ENCODE assay signal across 16 cellular contexts in genomic region chr12:116130431-116130830, GRCh38.
DNase-seq lines count a peak whose midpoint lies in the region; ATAC-seq and TF ChIP-seq lines count a peak whose summit lies in the region.
"Had no signal": no experiment of that assay in that cellular context is flagged by ENCODE, and none has a peak within 500 bp of the region (broad histone marks: within the 10 kb centered on the region; RNA-seq: fewer than 3 reads in every experiment).

No MANE protein-coding gene starts in this region.

- no peaks in the 10 kb centered on the region for H3K27me3 Mint-ChIP-seq in chondrocyte (ENCODE audit: low read depth)
- H3K27me3 Mint-ChIP-seq in natural killer cell treated with Interleukin-12 subunit alpha and Interleukin-12 subunit beta and Interleukin-15 and Interleukin-18, amount 100 ng/mL, for 72 hours: no peaks in the 10 kb centered on the region
- H3K27me3 Mint-ChIP-seq: T-cell had no signal

- DNase-seq in G401 (ENCODE audit: low spot score): peak; percentile 96
- peak; percentile 15 for DNase-seq in OCI-M1 (lab: John Stamatoyannopoulos, UW)
- no peak for DNase-seq in chondrocyte (ENCODE audit: low spot score)
- no peak for DNase-seq in natural killer cell treated with Interleukin-12 subunit alpha and Interleukin-12 subunit beta and Interleukin-15 and Interleukin-18, amount 100 ng/mL, for 72 hours (ENCODE audit: low spot score)
- no peak for DNase-seq in NCI-H345 (lab: John Stamatoyannopoulos, UW)
- DNase-seq in activated CD4-positive, alpha-beta T cell treated with anti-CD3 and anti-CD28 coated beads, Interleukin-2, amount 50 U/mL, for 1 hour: no peak
- DNase-seq: activated CD4-positive, alpha-beta T cell treated with anti-CD3 and anti-CD28 coated beads for 48 hours; activated T-cell treated with anti-CD3 and anti-CD28 coated beads, Interleukin-2, amount 50 U/mL, for 48 hours; amniotic stem cell; effector memory CD4-positive, alpha-beta T cell; left ventricle myocardium superior; NCI-H187 treated with DMSO at 0.1 percent for 48 hours; nucleus accumbens; T-cell had no signal

- no peaks in the 10 kb centered on the region for H3K9me3 Mint-ChIP-seq in chondrocyte (ENCODE audit: low read depth)
- H3K9me3 Mint-ChIP-seq in natural killer cell treated with Interleukin-12 subunit alpha and Interleukin-12 subunit beta and Interleukin-15 and Interleukin-18, amount 100 ng/mL, for 72 hours: no peaks in the 10 kb centered on the region
- H3K9me3 Mint-ChIP-seq: T-cell had no signal

- in situ Hi-C loops in G401 (cut with HindIII; ENCODE audit: low sequenced_read_pairs): no loop called here

- no peak for TF ChIP-seq CTCF in chondrocyte (IDR thresholded peaks at IDR 0.05)

- peak overlapping the region; percentile 91 for H3K27ac Mint-ChIP-seq in chondrocyte (ENCODE audit: unreplicated experiment)
- peak overlapping the region; percentile 31 to 55 for H3K27ac Mint-ChIP-seq in natural killer cell treated with Interleukin-12 subunit alpha and Interleukin-12 subunit beta and Interleukin-15 and Interleukin-18, amount 100 ng/mL, for 72 hours
- H3K27ac Mint-ChIP-seq: T-cell had no signal

- peaks cover 93% of the 10 kb centered on the region for H3K4me1 Mint-ChIP-seq in chondrocyte (ENCODE audit: low read depth)
- H3K4me1 Mint-ChIP-seq in natural killer cell treated with Interleukin-12 subunit alpha and Interleukin-12 subunit beta and Interleukin-15 and Interleukin-18, amount 100 ng/mL, for 72 hours (ENCODE audit: low read depth in 2 of 2): peaks cover 57 to 61% of the 10 kb centered on the region in 2 donors

- H3K4me3 Mint-ChIP-seq in chondrocyte (ENCODE audit: unreplicated experiment): no peak overlapping the region
- H3K4me3 Mint-ChIP-seq in natural killer cell treated with Interleukin-12 subunit alpha and Interleukin-12 subunit beta and Interleukin-15 and Interleukin-18, amount 100 ng/mL, for 72 hours: peak overlapping the region; percentile 33
- H3K4me3 Mint-ChIP-seq: T-cell had no signal

- ATAC-seq in natural killer cell treated with Interleukin-12 subunit alpha and Interleukin-12 subunit beta and Interleukin-15 and Interleukin-18, amount 100 ng/mL, for 72 hours: no peak
- ATAC-seq in GM18861 (IDR thresholded peaks at IDR 0.05; ENCODE audit: unreplicated experiment): no peak
- no peak for ATAC-seq in HG03460 (IDR thresholded peaks at IDR 0.05; ENCODE audit: unreplicated experiment)
- ATAC-seq: left ventricle myocardium superior, T-cell had no signal

- H3K36me3 Mint-ChIP-seq in chondrocyte (ENCODE audit: low read depth): no peaks in the 10 kb centered on the region
- no peaks in the 10 kb centered on the region for H3K36me3 Mint-ChIP-seq in natural killer cell treated with Interleukin-12 subunit alpha and Interleukin-12 subunit beta and Interleukin-15 and Interleukin-18, amount 100 ng/mL, for 72 hours
- H3K36me3 Mint-ChIP-seq: T-cell had no signal

Comparison
In these comparisons a context has a peak if more than half of its experiments do, and no peak if none do; other contexts are left out.
1. DNase-seq: peak in G401 (single experiment) and OCI-M1 (single experiment); none in chondrocyte (single experiment), natural killer cell treated with Interleukin-12 subunit alpha and Interleukin-12 subunit beta and Interleukin-15 and Interleukin-18, amount 100 ng/mL, for 72 hours (single experiment), NCI-H345 (single experiment) and activated CD4-positive, alpha-beta T cell treated with anti-CD3 and anti-CD28 coated beads, Interleukin-2, amount 50 U/mL, for 1 hour (single experiment).